In genomic region chr11:86245369-86246292, GRCh38 we compare ENCODE assay signal across 7 cellular contexts. TPM values are rescaled to one million over a fixed set of nuclear protein-coding genes. Genes with fewer than 3 reads are reported as not detected.
DNase-seq lines count a peak whose midpoint lies in the region; ATAC-seq and TF ChIP-seq lines count a peak whose summit lies in the region.

No MANE protein-coding gene starts in this region.

- H3K4me1 ChIP-seq in thyroid gland: peaks cover 15 to 23% of the 10 kb centered on the region in 2 donors

- no peaks in the 10 kb centered on the region for H3K9me3 ChIP-seq in thyroid gland

- TF ChIP-seq POLR2A in thyroid gland (IDR thresholded peaks at IDR 0.05): no peak

- peak; percentile 17 for DNase-seq in SK-MEL-5 (ENCODE audit: low read depth, low spot score)
- peak; percentile 14 for DNase-seq in cerebellar cortex (ENCODE audit: low spot score)
- DNase-seq in lung microvascular endothelial cell (ENCODE audit: low read depth in 2 of 2): peak; percentile 8 to 9
- DNase-seq in thyroid gland: peak in 1 of 2 donors; percentile 5
- DNase-seq in NCI-H1930 (lab: John Stamatoyannopoulos, UW): no peak

- no peaks in the 10 kb centered on the region for H3K36me3 ChIP-seq in thyroid gland

- no peak for TF ChIP-seq CTCF in thyroid gland (IDR thresholded peaks at IDR 0.05)

- ATAC-seq in GM18868 (IDR thresholded peaks at IDR 0.05; ENCODE audit: unreplicated experiment): peak; percentile 18
- peak; percentile 24 for ATAC-seq in HG03066 (IDR thresholded peaks at IDR 0.05; ENCODE audit: low read depth, unreplicated experiment)

- H3K27ac ChIP-seq in thyroid gland: peak overlapping the region in 2 of 3 donors; percentile 98 to 99

- in situ Hi-C loops in SK-MEL-5 (cut with HindIII; ENCODE audit: low pct_unique_long_range_greater_than_20kb, low sequenced_read_pairs): no loop called here

- WGBS in thyroid gland, 2 donors: 1 to 2% methylated on average over 38 of the region's 38 CpGs

- intact Hi-C loops in thyroid gland (cut with DNase I): no loop called here

- no peaks in the 10 kb centered on the region for H3K27me3 ChIP-seq in thyroid gland

- H3K4me3 ChIP-seq in thyroid gland (replicated peaks in 1 of 3): peak overlapping the region; percentile 15 to 87 (median 60)

RNA-seq across cellular contexts. Expression of gene EED, which starts 1.1 kb away (rescaled TPM):
- 15.8 and 17.8 TPM in 2 replicates for total RNA-seq in SK-MEL-5 (2014; rRNA removed; shearing (Covaris generic))
- polyA plus RNA-seq in SK-MEL-5 (2015; cell fraction: cytosol; rRNA removed): 11.1 and 12.7 TPM in 2 replicates
- polyA plus RNA-seq in SK-MEL-5 (2015; cell fraction: nucleus; rRNA removed): 35.5 and 41.5 TPM in 2 replicates
- total RNA-seq in lung microvascular endothelial cell: 7.0 and 13.5 TPM in 2 replicates
- 10 to 100 TPM; 25.5 to 46.0 (median 33.0) TPM for total RNA-seq in thyroid gland

RNA-seq across cellular contexts. Expression of gene HIKESHI, which starts 56.4 kb away (rescaled TPM):
- total RNA-seq in SK-MEL-5 (2014; rRNA removed; shearing (Covaris generic)): 31.5 and 36.6 TPM in 2 replicates
- polyA plus RNA-seq in SK-MEL-5 (2015; cell fraction: cytosol; rRNA removed): 24.6 and 25.3 TPM in 2 replicates
- polyA plus RNA-seq in SK-MEL-5 (2015; cell fraction: nucleus; rRNA removed): 31.1 and 33.6 TPM in 2 replicates
- 57.8 and 72.6 TPM in 2 replicates for total RNA-seq in lung microvascular endothelial cell
- 10 to 100 TPM; 32.9 to 53.6 (median 36.9) TPM for total RNA-seq in thyroid gland

Comparison
In these comparisons a context has a peak if more than half of its experiments do, and no peak if none do; other contexts are left out.
1. DNase-seq: peak in SK-MEL-5 (single experiment), cerebellar cortex (single experiment) and lung microvascular endothelial cell (2 of 2); none in NCI-H1930 (0 of 2).